1 cellular context compared by ENCODE assay signal in genomic region chr1:110243146-110243545, GRCh38.
TF ChIP-seq lines count a peak whose summit lies in the region.

No MANE protein-coding gene starts in this region.

TF ChIP-seq in H1, 55 proteins besides CTCF, POLR2A, EP300 and RAD21:
- TF ChIP-seq TAF1 (IDR thresholded peaks at IDR 0.05; ENCODE audit: low read depth, low read length): no peak
- no peak for TF ChIP-seq CEBPB (IDR thresholded peaks at IDR 0.05; ENCODE audit: low read depth, low read length)
- TF ChIP-seq, protein P1, sequence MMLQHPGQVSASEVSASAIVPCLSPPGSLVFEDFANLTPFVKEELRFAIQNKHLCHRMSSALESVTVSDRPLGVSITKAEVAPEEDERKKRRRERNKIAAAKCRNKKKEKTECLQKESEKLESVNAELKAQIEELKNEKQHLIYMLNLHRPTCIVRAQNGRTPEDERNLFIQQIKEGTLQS (IDR thresholded peaks at IDR 0.05; ENCODE audit: insufficient read depth, low read depth, low read length): no peak
- TF ChIP-seq GTF2F1 (IDR thresholded peaks at IDR 0.05; ENCODE audit: borderline replicate concordance, low read depth, low read length): no peak
- TF ChIP-seq SIRT6 (IDR thresholded peaks at IDR 0.05; ENCODE audit: low read length): no peak
- TF ChIP-seq SUZ12 (IDR thresholded peaks at IDR 0.05; ENCODE audit: low read length): no peak
- no peak for TF ChIP-seq BCL11A (IDR thresholded peaks at IDR 0.05; ENCODE audit: low read depth in 2 of 2, low read length in 2 of 2)
- no peak for TF ChIP-seq RBBP5 (IDR thresholded peaks at IDR 0.05; ENCODE audit: borderline replicate concordance, low read depth, low read length)
- TF ChIP-seq MAFK (IDR thresholded peaks at IDR 0.05; ENCODE audit: low read depth, low read length): no peak
- TF ChIP-seq RNF2 (IDR thresholded peaks at IDR 0.05; ENCODE audit: borderline replicate concordance, low read depth, low read length, missing control alignments, poor library complexity, severe bottlenecking): no peak
- TF ChIP-seq EZH2 (IDR thresholded peaks at IDR 0.05; ENCODE audit: low read depth, low read length, severe bottlenecking): no peak
- TF ChIP-seq, protein P2, sequence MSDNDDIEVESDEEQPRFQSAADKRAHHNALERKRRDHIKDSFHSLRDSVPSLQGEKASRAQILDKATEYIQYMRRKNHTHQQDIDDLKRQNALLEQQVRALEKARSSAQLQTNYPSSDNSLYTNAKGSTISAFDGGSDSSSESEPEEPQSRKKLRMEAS (IDR thresholded peaks at IDR 0.05): no peak
- no peak for TF ChIP-seq JUN (IDR thresholded peaks at IDR 0.05; ENCODE audit: low read depth, low read length)
